In genomic region chr19:30280018-30280417, GRCh38 we compare ENCODE assay signal across 37 cellular contexts.
"Had no signal": no experiment of that assay in that cellular context is flagged by ENCODE, and none has a peak within 500 bp of the region (broad histone marks: within the 10 kb centered on the region; RNA-seq: fewer than 3 reads in every experiment).

No MANE protein-coding gene starts in this region.

- H3K4me3 ChIP-seq: adrenal gland, body of pancreas, breast epithelium had no signal

- H3K4me1 ChIP-seq: adrenal gland, body of pancreas, breast epithelium had no signal

- FAIRE-seq: astrocyte, TTC549 had no signal

- H3K4me1 Mint-ChIP-seq: activated B cell treated with CpG ODN at 0.5 μM for 24 hours; activated CD4-positive, alpha-beta T cell treated with anti-CD3 and anti-CD28 coated beads, Interleukin-2, amount 10 ng/mL, durations not matched to agents 24 days and 14 days; activated naive CD8-positive, alpha-beta T cell treated with anti-CD3 and anti-CD28 coated beads for 36 hours; activated T-helper 17 cell treated with anti-CD3 and anti-CD28 coated beads, Interleukin-2, amount 50 U/mL, for 72 hours had no signal

- H3K27ac ChIP-seq: adrenal gland, body of pancreas, brain microvascular endothelial cell, breast epithelium, VCaP had no signal

- H3K9me3 ChIP-seq: adrenal gland, body of pancreas, breast epithelium had no signal

- H3K36me3 Mint-ChIP-seq: activated CD4-positive, alpha-beta memory T cell treated with anti-CD3 and anti-CD28 coated beads for 36 hours; activated naive CD4-positive, alpha-beta T cell treated with anti-CD3 and anti-CD28 coated beads, Interleukin-2, amount 50 U/mL, for 72 hours; activated naive CD8-positive, alpha-beta T cell treated with anti-CD3 and anti-CD28 coated beads for 36 hours had no signal

- DNase-seq: activated B cell treated with CpG ODN at 0.5 μM for 24 hours; activated CD4-positive, alpha-beta memory T cell treated with anti-CD3 and anti-CD28 coated beads for 36 hours; activated CD4-positive, alpha-beta T cell treated with anti-CD3 and anti-CD28 coated beads for 4 hours; activated CD4-positive, alpha-beta T cell treated with anti-CD3 and anti-CD28 coated beads, Interleukin-2, amount 10 ng/mL, durations not matched to agents 24 days and 14 days; activated CD4-positive, alpha-beta T cell treated with anti-CD3 and anti-CD28 coated beads, Interleukin-2, amount 50 U/mL, for 1 hour; activated CD4-positive, alpha-beta T cell treated with anti-CD3 and anti-CD28 coated beads, Interleukin-2, amount 50 U/mL, for 4 hours; activated CD4-positive, CD25-positive, alpha-beta regulatory T cell treated with anti-CD3 and anti-CD28 coated beads, Interleukin-2, amount 50 U/mL, for 72 hours; activated CD8-positive, alpha-beta memory T cell treated with anti-CD3 and anti-CD28 coated beads, Interleukin-2, amount 50 U/mL, for 4 hours; activated CD8-positive, alpha-beta T cell treated with anti-CD3 and anti-CD28 coated beads for 36 hours; activated effector memory CD4-positive, alpha-beta T cell treated with anti-CD3 and anti-CD28 coated beads, Interleukin-2, amount 50 U/mL, for 16 hours; activated gamma-delta T cell treated with Interleukin-2 at 50 U/mL for 16 hours; activated naive CD4-positive, alpha-beta T cell; activated naive CD4-positive, alpha-beta T cell treated with anti-CD3 and anti-CD28 coated beads for 36 hours; activated naive CD4-positive, alpha-beta T cell treated with anti-CD3 and anti-CD28 coated beads, Interleukin-2, amount 50 U/mL, for 16 hours; activated naive CD8-positive, alpha-beta T cell treated with anti-CD3 and anti-CD28 coated beads for 36 hours; activated T-cell treated with anti-CD3 and anti-CD28 coated beads for 4 hours; activated T-cell treated with anti-CD3 and anti-CD28 coated beads, Interleukin-2, amount 50 U/mL, for 1 hour; activated T-cell treated with anti-CD3 and anti-CD28 coated beads, Interleukin-2, amount 50 U/mL, for 4 hours; activated T-cell treated with anti-CD3 and anti-CD28 coated beads, Interleukin-2, amount 50 U/mL, for 72 hours; adrenal gland; amniotic stem cell; aorta; body of pancreas; brain microvascular endothelial cell; central memory CD4-positive, alpha-beta T cell; T-helper 1 cell; T-helper 2 cell; T-helper 9 cell had no signal

- H3K9me3 Mint-ChIP-seq: activated B cell treated with CpG ODN at 0.5 μM for 24 hours; activated CD4-positive, alpha-beta memory T cell treated with anti-CD3 and anti-CD28 coated beads for 36 hours; activated CD4-positive, alpha-beta T cell treated with anti-CD3 and anti-CD28 coated beads, Interleukin-2, amount 10 ng/mL, durations not matched to agents 24 days and 14 days; activated CD8-positive, alpha-beta T cell treated with anti-CD3 and anti-CD28 coated beads for 36 hours; activated naive CD4-positive, alpha-beta T cell treated with anti-CD3 and anti-CD28 coated beads for 36 hours; activated naive CD4-positive, alpha-beta T cell treated with anti-CD3 and anti-CD28 coated beads, Interleukin-2, amount 50 U/mL, for 72 hours; activated naive CD8-positive, alpha-beta T cell treated with anti-CD3 and anti-CD28 coated beads for 36 hours; activated T-cell treated with anti-CD3 and anti-CD28 coated beads, Interleukin-2, amount 50 U/mL, for 4 hours; activated T-helper 1 cell treated with anti-CD3 and anti-CD28 coated beads, Interleukin-12 subunit alpha, Interleukin-12 subunit beta, Interleukin-2, Interleukin-4 antibody, amounts not matched to agents 30 ng/mL and 10 ng/mL and 1 ng/mL, durations not matched to agents 14 hours and 24 hours and 36 hours; T-helper 1 cell treated with Interleukin-12 subunit alpha and Interleukin-12 subunit beta and Interleukin-4 antibody, amounts not matched to agents 30 μg/mL and 1 μg/mL, for 36 hours; T-helper 2 cell treated with Interferon-gamma antibody and Interleukin-4, amounts not matched to agents 5 μg/mL and 100 μg/mL, for 36 hours had no signal

- H3K4me3 Mint-ChIP-seq: activated B cell treated with CpG ODN at 0.5 μM for 24 hours; activated CD4-positive, alpha-beta memory T cell treated with anti-CD3 and anti-CD28 coated beads for 36 hours; activated CD4-positive, alpha-beta T cell treated with anti-CD3 and anti-CD28 coated beads, Interleukin-2, amount 10 ng/mL, durations not matched to agents 24 days and 14 days; activated CD8-positive, alpha-beta T cell treated with anti-CD3 and anti-CD28 coated beads for 36 hours; activated naive CD4-positive, alpha-beta T cell treated with anti-CD3 and anti-CD28 coated beads for 36 hours; activated naive CD8-positive, alpha-beta T cell treated with anti-CD3 and anti-CD28 coated beads for 36 hours; activated T-cell treated with anti-CD3 and anti-CD28 coated beads, Interleukin-2, amount 50 U/mL, for 4 hours; activated T-cell treated with anti-CD3 and anti-CD28 coated beads, Interleukin-2, amount 50 U/mL, for 72 hours; activated T-helper 1 cell treated with anti-CD3 and anti-CD28 coated beads, Interleukin-12 subunit alpha, Interleukin-12 subunit beta, Interleukin-2, Interleukin-4 antibody, amounts not matched to agents 30 ng/mL and 10 ng/mL and 1 ng/mL, durations not matched to agents 14 hours and 24 hours and 36 hours; activated T-helper 17 cell treated with anti-CD3 and anti-CD28 coated beads, Interleukin-2, amount 50 U/mL, for 72 hours; T-helper 1 cell treated with Interleukin-12 subunit alpha and Interleukin-12 subunit beta and Interleukin-4 antibody, amounts not matched to agents 30 μg/mL and 1 μg/mL, for 36 hours; T-helper 2 cell treated with Interferon-gamma antibody and Interleukin-4, amounts not matched to agents 5 μg/mL and 100 μg/mL, for 36 hours had no signal

- H3K36me3 ChIP-seq: adrenal gland, brain microvascular endothelial cell, breast epithelium had no signal

- H3K27me3 ChIP-seq: adrenal gland, brain microvascular endothelial cell had no signal

- H3K27ac Mint-ChIP-seq: activated B cell treated with CpG ODN at 0.5 μM for 24 hours; activated CD4-positive, alpha-beta memory T cell treated with anti-CD3 and anti-CD28 coated beads for 36 hours; activated CD4-positive, alpha-beta T cell treated with anti-CD3 and anti-CD28 coated beads, Interleukin-2, amount 10 ng/mL, durations not matched to agents 24 days and 14 days; activated CD8-positive, alpha-beta T cell treated with anti-CD3 and anti-CD28 coated beads for 36 hours; activated naive CD4-positive, alpha-beta T cell treated with anti-CD3 and anti-CD28 coated beads for 36 hours; activated naive CD4-positive, alpha-beta T cell treated with anti-CD3 and anti-CD28 coated beads, Interleukin-2, amount 50 U/mL, for 72 hours; activated naive CD8-positive, alpha-beta T cell treated with anti-CD3 and anti-CD28 coated beads for 36 hours; activated T-cell treated with anti-CD3 and anti-CD28 coated beads, Interleukin-2, amount 50 U/mL, for 72 hours; activated T-helper 1 cell treated with anti-CD3 and anti-CD28 coated beads, Interleukin-12 subunit alpha, Interleukin-12 subunit beta, Interleukin-2, Interleukin-4 antibody, amounts not matched to agents 30 ng/mL and 10 ng/mL and 1 ng/mL, durations not matched to agents 14 hours and 24 hours and 36 hours; activated T-helper 17 cell treated with anti-CD3 and anti-CD28 coated beads, Interleukin-2, amount 50 U/mL, for 72 hours; T-helper 1 cell treated with Interleukin-12 subunit alpha and Interleukin-12 subunit beta and Interleukin-4 antibody, amounts not matched to agents 30 μg/mL and 1 μg/mL, for 36 hours; T-helper 2 cell treated with Interferon-gamma antibody and Interleukin-4, amounts not matched to agents 5 μg/mL and 100 μg/mL, for 36 hours had no signal

- H3K27me3 Mint-ChIP-seq: activated B cell treated with CpG ODN at 0.5 μM for 24 hours; activated CD4-positive, alpha-beta T cell treated with anti-CD3 and anti-CD28 coated beads, Interleukin-2, amount 10 ng/mL, durations not matched to agents 24 days and 14 days; activated naive CD8-positive, alpha-beta T cell treated with anti-CD3 and anti-CD28 coated beads for 36 hours had no signal

- ATAC-seq: activated CD8-positive, alpha-beta T cell treated with anti-CD3 and anti-CD28 coated beads for 36 hours; activated naive CD4-positive, alpha-beta T cell treated with anti-CD3 and anti-CD28 coated beads, Interleukin-2, amount 50 U/mL, for 72 hours; activated T-cell treated with anti-CD3 and anti-CD28 coated beads, Interleukin-2, amount 50 U/mL, for 4 hours; activated T-cell treated with anti-CD3 and anti-CD28 coated beads, Interleukin-2, amount 50 U/mL, for 72 hours; activated T-helper 17 cell treated with anti-CD3 and anti-CD28 coated beads, Interleukin-2, amount 50 U/mL, for 72 hours; body of pancreas had no signal
